22 cellular contexts compared by ENCODE assay signal in the genomic region with DNA sequence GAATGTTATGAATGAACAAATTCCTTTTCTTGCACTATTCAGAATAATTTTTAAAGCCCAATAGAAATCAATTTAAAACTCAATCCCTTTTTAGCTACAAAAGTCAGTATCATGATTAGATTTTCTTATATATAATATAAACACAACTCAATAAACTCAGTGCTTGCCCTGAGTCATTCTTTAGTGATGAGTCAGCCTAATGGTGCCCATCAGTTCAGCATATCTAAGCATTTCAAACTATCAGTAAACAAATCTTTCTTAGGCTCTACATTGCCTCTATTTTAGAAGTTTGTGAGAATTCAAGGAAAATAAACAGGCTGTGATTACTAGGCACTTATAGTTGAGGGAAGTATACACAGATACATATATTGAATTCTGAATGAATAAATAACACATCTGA.
DNase-seq lines count a peak whose midpoint lies in the region; ATAC-seq, FAIRE-seq and TF ChIP-seq lines count a peak whose summit lies in the region.
"Had no signal": no experiment of that assay in that cellular context is flagged by ENCODE, and none has a peak within 500 bp of the region (broad histone marks: within the 10 kb centered on the region; RNA-seq: fewer than 3 reads in every experiment).

No MANE protein-coding gene starts in this region.

- no peak overlapping the region for H3K4me2 ChIP-seq in A549

- no peak for TF ChIP-seq EP300 in A549 (IDR thresholded peaks at IDR 0.05)

- no peak for FAIRE-seq in A549 (lab: Jason Lieb, UNC)
- FAIRE-seq: H54 had no signal

- POLR2A ChIA-PET in A549 (lab: Yijun Ruan, JAX), result no interaction called here

- H3K9ac ChIP-seq in SK-N-MC (ENCODE audit: insufficient read length), result no peak overlapping the region

- ATAC-seq in A549, result no peak
- ATAC-seq in HG02970 (IDR thresholded peaks at IDR 0.05; ENCODE audit: low FRiP score, unreplicated experiment), result no peak
- no peak for ATAC-seq in GM21717 (IDR thresholded peaks at IDR 0.05; ENCODE audit: unreplicated experiment)
- no peak for ATAC-seq in GM18858 (IDR thresholded peaks at IDR 0.05; ENCODE audit: unreplicated experiment)
- ATAC-seq: activated naive CD4-positive, alpha-beta T cell treated with anti-CD3 and anti-CD28 coated beads, Interleukin-2, amount 50 U/mL, for 72 hours; left colon; WTC11 had no signal

- no peak for TF ChIP-seq CTCF in A549 (IDR thresholded peaks at IDR 0.05)

- H3K4me3 ChIP-seq in A549, result no peak overlapping the region
- no peak overlapping the region for H3K4me3 ChIP-seq in SK-N-MC
- H3K4me3 ChIP-seq: dorsolateral prefrontal cortex, skin epidermis had no signal

- H3K27ac ChIP-seq in A549, result no peak overlapping the region
- H3K27ac ChIP-seq in SK-N-MC, result 0 out of 2 replicates have a peak overlapping the region, but pooled peaks have one; percentile 10
- H3K27ac ChIP-seq: dorsolateral prefrontal cortex, skin epidermis had no signal

- peaks cover 8% of the 10 kb centered on the region for H3K36me3 ChIP-seq in SK-N-MC (ENCODE audit: insufficient read depth, low read length)

- no peaks in the 10 kb centered on the region for H3K9me3 ChIP-seq in A549
- H3K9me3 ChIP-seq in SK-N-MC (ENCODE audit: low read depth, low read length), result no peaks in the 10 kb centered on the region

- no peak for DNase-seq in A549 (ENCODE audit: low read depth in 1 of 2, low spot score in 1 of 2)
- DNase-seq in H4 (ENCODE audit: low spot score), result peak; percentile 17
- no peak for DNase-seq in SK-N-MC (ENCODE audit: low read depth, low spot score)
- peak; percentile 6 for DNase-seq in iris pigment epithelial cell (ENCODE audit: low read depth)
- no peak for DNase-seq in NCI-H1105 treated with DMSO at 0.1 percent for 48 hours (lab: John Stamatoyannopoulos, UW)
- DNase-seq: ACHN; activated CD4-positive, alpha-beta T cell treated with anti-CD3 and anti-CD28 coated beads, Interleukin-2, amount 50 U/mL, for 1 hour; activated CD8-positive, alpha-beta memory T cell treated with anti-CD3 and anti-CD28 coated beads, Interleukin-2, amount 50 U/mL, for 4 hours; anterior cingulate cortex; dorsolateral prefrontal cortex; Kasumi-1; left colon; NCI-H1092; NCI-H187 treated with DMSO at 0.1 percent for 48 hours; NCI-H526 had no signal

- H3K4me1 ChIP-seq in A549, result no peaks in the 10 kb centered on the region

- TF ChIP-seq RAD21 in A549 (conservative IDR thresholded peaks at IDR 0.05 in 1 of 2, IDR thresholded peaks at IDR 0.05 in 1 of 2), result no peak

- no peak for TF ChIP-seq POLR2A in A549 (IDR thresholded peaks at IDR 0.05; ENCODE audit: low read length)

- CTCF ChIA-PET in A549 (lab: Yijun Ruan, JAX), result no interaction called here

TF ChIP-seq in A549, 52 proteins besides CTCF, POLR2A, EP300 and RAD21:
- TF ChIP-seq MYC (IDR thresholded peaks at IDR 0.05; ENCODE audit: borderline replicate concordance, low read length), result no peak
- peak; percentile 45 for TF ChIP-seq MAFK (IDR thresholded peaks at IDR 0.05; ENCODE audit: partially characterized antibody)

Comparison
In these comparisons a context has a peak if more than half of its experiments do, and no peak if none do; other contexts are left out.
1. DNase-seq: peak in H4 (single experiment) and iris pigment epithelial cell (single experiment); none in A549 (0 of 2), SK-N-MC (single experiment) and NCI-H1105 treated with DMSO at 0.1 percent for 48 hours (single experiment).